ENCODE assay signal across 1 cellular context in the genomic region with DNA sequence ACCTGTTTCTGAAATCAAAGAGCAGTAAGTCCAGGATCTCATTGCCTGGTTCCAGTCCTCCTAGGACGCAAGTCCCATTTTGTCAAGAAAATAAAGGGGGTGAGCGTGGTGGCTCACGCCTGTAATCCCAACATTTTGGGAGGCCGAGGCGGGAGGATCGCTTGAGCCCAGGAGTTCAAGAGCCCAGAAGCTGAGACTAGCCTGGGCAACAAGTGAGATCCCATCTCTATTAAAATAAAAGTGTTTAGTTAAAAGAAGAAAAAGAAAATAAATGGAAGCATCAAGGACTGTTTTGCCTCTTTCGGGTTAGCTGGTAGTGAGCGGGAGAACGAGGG.
TF ChIP-seq lines count a peak whose summit lies in the region.

No MANE protein-coding gene starts in this region.

TF ChIP-seq in IMR-90, 13 proteins besides CTCF, POLR2A, EP300 and RAD21 (continued from another document):
- TF ChIP-seq FOS (IDR thresholded peaks at IDR 0.05; ENCODE audit: low read depth, low read length) (no peak), NFE2L2 (IDR thresholded peaks at IDR 0.05; ENCODE audit: low read depth, low read length) (no peak), MAFK (IDR thresholded peaks at IDR 0.05; ENCODE audit: low read depth, low read length) (no peak), CEBPB (IDR thresholded peaks at IDR 0.05; ENCODE audit: low read depth, low read length) (no peak)
- TF ChIP-seq, protein P1, sequence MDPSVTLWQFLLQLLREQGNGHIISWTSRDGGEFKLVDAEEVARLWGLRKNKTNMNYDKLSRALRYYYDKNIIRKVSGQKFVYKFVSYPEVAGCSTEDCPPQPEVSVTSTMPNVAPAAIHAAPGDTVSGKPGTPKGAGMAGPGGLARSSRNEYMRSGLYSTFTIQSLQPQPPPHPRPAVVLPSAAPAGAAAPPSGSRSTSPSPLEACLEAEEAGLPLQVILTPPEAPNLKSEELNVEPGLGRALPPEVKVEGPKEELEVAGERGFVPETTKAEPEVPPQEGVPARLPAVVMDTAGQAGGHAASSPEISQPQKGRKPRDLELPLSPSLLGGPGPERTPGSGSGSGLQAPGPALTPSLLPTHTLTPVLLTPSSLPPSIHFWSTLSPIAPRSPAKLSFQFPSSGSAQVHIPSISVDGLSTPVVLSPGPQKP (IDR thresholded peaks at IDR 0.05; ENCODE audit: borderline replicate concordance, low read depth, low read length) = no peak
